22 cellular contexts compared by ENCODE assay signal in genomic region chr17:64094412-64094811, GRCh38. TPM values are rescaled to one million over a fixed set of nuclear protein-coding genes. Genes with fewer than 3 reads are reported as not detected.
DNase-seq lines count a peak whose midpoint lies in the region; ATAC-seq and TF ChIP-seq lines count a peak whose summit lies in the region.
"Had no signal": no experiment of that assay in that cellular context is flagged by ENCODE, and none has a peak within 500 bp of the region (broad histone marks: within the 10 kb centered on the region; RNA-seq: fewer than 3 reads in every experiment).

No MANE protein-coding gene starts in this region.

- no peak overlapping the region for H3K4me3 Mint-ChIP-seq in activated T-cell treated with anti-CD3 and anti-CD28 coated beads, Interleukin-2, amount 50 U/mL, for 24 hours
- no peak overlapping the region for H3K4me3 Mint-ChIP-seq in Caco-2 (ENCODE audit: unreplicated experiment)
- H3K4me3 Mint-ChIP-seq in activated CD4-positive, alpha-beta memory T cell treated with anti-CD3 and anti-CD28 coated beads for 36 hours: no peak overlapping the region
- H3K4me3 Mint-ChIP-seq in nephron progenitor cell: no peak overlapping the region
- H3K4me3 Mint-ChIP-seq: memory B cell had no signal

- no peak for DNase-seq in activated T-cell treated with anti-CD3 and anti-CD28 coated beads, Interleukin-2, amount 50 U/mL, for 24 hours
- no peak for DNase-seq in activated T-cell treated with anti-CD3 and anti-CD28 coated beads, Interleukin-2, amount 50 U/mL, for 48 hours
- DNase-seq in Caco-2 (no peak), nephron progenitor cell (no peak), KBM-7 (no peak), cerebellar nuclear complex (lab: John Stamatoyannopoulos, UW) (no peak)
- no peak for DNase-seq in activated CD4-positive, alpha-beta memory T cell treated with anti-CD3 and anti-CD28 coated beads for 36 hours
- DNase-seq: activated effector memory CD4-positive, alpha-beta T cell treated with anti-CD3 and anti-CD28 coated beads, Interleukin-2, amount 50 U/mL, for 16 hours; anterior cingulate cortex; H7; kidney glomerular epithelial cell; NCI-H1436 treated with DMSO at 0.1 percent for 48 hours; NCI-H524; retina; RPMI8226; spleen; stimulated activated CD4-positive, alpha-beta T cell treated with anti-CD3 and anti-CD28 coated beads, Interleukin-4, amount 100 ng/mL, for 1 hour; upper lobe of left lung had no signal

- no peaks in the 10 kb centered on the region for H3K27me3 Mint-ChIP-seq in activated T-cell treated with anti-CD3 and anti-CD28 coated beads, Interleukin-2, amount 50 U/mL, for 24 hours
- H3K27me3 Mint-ChIP-seq in Caco-2 (ENCODE audit: insufficient read depth, unreplicated experiment) (no peaks in the 10 kb centered on the region), nephron progenitor cell (ENCODE audit: low read depth, poor library complexity) (peaks cover 3% of the 10 kb centered on the region)
- H3K27me3 Mint-ChIP-seq in activated CD4-positive, alpha-beta memory T cell treated with anti-CD3 and anti-CD28 coated beads for 36 hours: no peaks in the 10 kb centered on the region
- H3K27me3 Mint-ChIP-seq: memory B cell had no signal

- H3K9me3 Mint-ChIP-seq in activated T-cell treated with anti-CD3 and anti-CD28 coated beads, Interleukin-2, amount 50 U/mL, for 24 hours: no peaks in the 10 kb centered on the region
- H3K9me3 Mint-ChIP-seq in Caco-2 (ENCODE audit: unreplicated experiment) (no peaks in the 10 kb centered on the region), nephron progenitor cell (peaks cover 4% of the 10 kb centered on the region)
- no peaks in the 10 kb centered on the region for H3K9me3 Mint-ChIP-seq in activated CD4-positive, alpha-beta memory T cell treated with anti-CD3 and anti-CD28 coated beads for 36 hours
- H3K9me3 Mint-ChIP-seq: memory B cell had no signal

- no peak for TF ChIP-seq CTCF in Caco-2 (IDR thresholded peaks at IDR 0.05; ENCODE audit: insufficient read depth in 1 of 2, low read depth in 1 of 2, low read length in 1 of 2, severe bottlenecking in 1 of 2, unreplicated experiment in 1 of 2)
- no peak for TF ChIP-seq CTCF in nephron progenitor cell (IDR thresholded peaks at IDR 0.05)

- CTCF ChIA-PET in Caco-2 (lab: Charles Lee): no interaction called here
- CTCF ChIA-PET in activated CD4-positive, alpha-beta memory T cell treated with anti-CD3 and anti-CD28 coated beads for 36 hours (lab: Charles Lee): interaction anchor here (1.7 to 1.8 kb wide), 2 partner anchors 11 to 31 kb away, joined by 4 to 5 read pairs; no protein-coding TSS in a partner anchor

- peak overlapping the region; percentile 63 for H3K27ac Mint-ChIP-seq in activated T-cell treated with anti-CD3 and anti-CD28 coated beads, Interleukin-2, amount 50 U/mL, for 24 hours
- H3K27ac Mint-ChIP-seq in Caco-2 (ENCODE audit: unreplicated experiment) (peak overlapping the region; percentile 6), nephron progenitor cell (peak overlapping the region; percentile 49)
- H3K27ac Mint-ChIP-seq in activated CD4-positive, alpha-beta memory T cell treated with anti-CD3 and anti-CD28 coated beads for 36 hours: peak overlapping the region; percentile 38
- H3K27ac Mint-ChIP-seq: memory B cell had no signal

- H3K4me1 ChIP-seq in Caco-2: no peaks in the 10 kb centered on the region

- peaks cover 1% of the 10 kb centered on the region; the same call in 1 of the 2 replicates for H3K36me3 ChIP-seq in Caco-2 (ENCODE audit: control insufficient read depth, insufficient read depth, low read length)

- intact Hi-C loops in Caco-2 (cut with micrococcal nuclease; ENCODE audit: unreplicated experiment): no loop called here
- intact Hi-C loops in activated CD4-positive, alpha-beta memory T cell treated with anti-CD3 and anti-CD28 coated beads for 36 hours (cut with micrococcal nuclease): no loop called here

- POLR2A ChIA-PET in Caco-2 (lab: Charles Lee): no interaction called here
- POLR2A ChIA-PET in activated CD4-positive, alpha-beta memory T cell treated with anti-CD3 and anti-CD28 coated beads for 36 hours (lab: Charles Lee): interaction anchor here (1.2 kb wide), 2 partner anchors 9 to 12 kb away, joined by 3 read pairs; no protein-coding TSS in a partner anchor

- ATAC-seq in HG02623 (IDR thresholded peaks at IDR 0.05; ENCODE audit: unreplicated experiment): no peak

- peaks cover 38% of the 10 kb centered on the region for H3K36me3 Mint-ChIP-seq in activated T-cell treated with anti-CD3 and anti-CD28 coated beads, Interleukin-2, amount 50 U/mL, for 24 hours (ENCODE audit: low read depth)
- H3K36me3 Mint-ChIP-seq in Caco-2 (ENCODE audit: insufficient read depth, unreplicated experiment): no peaks in the 10 kb centered on the region
- H3K36me3 Mint-ChIP-seq in activated CD4-positive, alpha-beta memory T cell treated with anti-CD3 and anti-CD28 coated beads for 36 hours: peaks cover 35% of the 10 kb centered on the region
- H3K36me3 Mint-ChIP-seq in nephron progenitor cell (ENCODE audit: low read depth): peaks cover 24% of the 10 kb centered on the region

- in situ Hi-C loops in KBM-7 (cut with MboI; ENCODE audit: low pct_unique_long_range_greater_than_20kb, low sequenced_read_pairs): no loop called here

- H3K4me3 ChIP-seq in Caco-2 (ENCODE audit: low read depth, low read length): no peak overlapping the region
- H3K4me3 ChIP-seq: BLaER1 treated with 17β-estradiol and CSF1 and Interleukin-3, amounts not matched to agents 10 nM and 100 nM; SK-N-MC; spleen; upper lobe of left lung had no signal

- peaks cover 72% of the 10 kb centered on the region for H3K4me1 Mint-ChIP-seq in activated T-cell treated with anti-CD3 and anti-CD28 coated beads, Interleukin-2, amount 50 U/mL, for 24 hours (ENCODE audit: low read depth)
- H3K4me1 Mint-ChIP-seq in Caco-2 (ENCODE audit: low read depth, unreplicated experiment): peaks cover 7% of the 10 kb centered on the region
- H3K4me1 Mint-ChIP-seq in activated CD4-positive, alpha-beta memory T cell treated with anti-CD3 and anti-CD28 coated beads for 36 hours (ENCODE audit: low read depth): peaks cover 87% of the 10 kb centered on the region
- H3K4me1 Mint-ChIP-seq in nephron progenitor cell: peaks cover 27% of the 10 kb centered on the region

- no peaks in the 10 kb centered on the region for H3K27me3 ChIP-seq in Caco-2 (replicated peaks; ENCODE audit: control insufficient read depth, insufficient read depth, low read length)
- H3K27me3 ChIP-seq: spleen, upper lobe of left lung had no signal

- BruUV-seq in Caco-2 (replicated peaks; lab: Mats Ljungman, UMichigan): no TSS peak

- no peaks in the 10 kb centered on the region for H3K9me3 ChIP-seq in Caco-2
- H3K9me3 ChIP-seq: spleen, upper lobe of left lung had no signal

RNA-seq across cellular contexts. Expression of gene ERN1, which starts 35.5 kb away (rescaled TPM):
- 24.3 and 27.5 TPM in 2 replicates for total RNA-seq in Caco-2 (2022)
- 10 to 100 TPM; 45.3 to 47.7 TPM for total RNA-seq in activated CD4-positive, alpha-beta memory T cell treated with anti-CD3 and anti-CD28 coated beads for 36 hours

Comparison
In these comparisons a context has a peak if more than half of its experiments do, and no peak if none do; other contexts are left out.
1. H3K27ac Mint-ChIP-seq: peak in every context shown above with its lines; median percentile 63 in activated T-cell treated with anti-CD3 and anti-CD28 coated beads, Interleukin-2, amount 50 U/mL, for 24 hours; 49 in nephron progenitor cell; 38 in activated CD4-positive, alpha-beta memory T cell treated with anti-CD3 and anti-CD28 coated beads for 36 hours; 6 in Caco-2.